1 cellular context compared by ENCODE assay signal in genomic region chr1:155411840-155412239, GRCh38.
TF ChIP-seq lines count a peak whose summit lies in the region.

No MANE protein-coding gene starts in this region.

TF ChIP-seq in HCT116, 20 proteins besides CTCF, POLR2A, EP300 and RAD21:
- TF ChIP-seq CEBPB (IDR thresholded peaks at IDR 0.05; ENCODE audit: low read depth), result 0 out of 2 replicates have a peak, but pooled peaks have one; percentile 17
